2 cellular contexts compared by ENCODE assay signal in genomic region chr3:103752986-103753385, GRCh38.
TF ChIP-seq lines count a peak whose summit lies in the region.

No MANE protein-coding gene starts in this region.

TF ChIP-seq in HepG2, 621 proteins besides CTCF, POLR2A, EP300 and RAD21 (continued from another document):
- peak; percentile 72 to 84 for TF ChIP-seq MAFK (conservative IDR thresholded peaks at IDR 0.05 in 1 of 2, IDR thresholded peaks at IDR 0.05 in 1 of 2; ENCODE audit: low read length in 2 of 2)
- no peak for TF ChIP-seq E2F2 (CRISPR knock-in tag; IDR thresholded peaks at IDR 0.05; ENCODE audit: borderline replicate concordance)

TF ChIP-seq in K562, 482 proteins besides CTCF, POLR2A, EP300 and RAD21 (continued from another document):
- TF ChIP-seq HOMEZ (CRISPR knock-in tag; IDR thresholded peaks at IDR 0.05): no peak
- TF ChIP-seq POLR2H (tag; IDR thresholded peaks at IDR 0.05; ENCODE audit: low read depth): no peak
- TF ChIP-seq ZNF316 (IDR thresholded peaks at IDR 0.05): peak; percentile 76; the same call in 1 of the 2 replicates
